ENCODE assay signal across 17 cellular contexts in the genomic region with DNA sequence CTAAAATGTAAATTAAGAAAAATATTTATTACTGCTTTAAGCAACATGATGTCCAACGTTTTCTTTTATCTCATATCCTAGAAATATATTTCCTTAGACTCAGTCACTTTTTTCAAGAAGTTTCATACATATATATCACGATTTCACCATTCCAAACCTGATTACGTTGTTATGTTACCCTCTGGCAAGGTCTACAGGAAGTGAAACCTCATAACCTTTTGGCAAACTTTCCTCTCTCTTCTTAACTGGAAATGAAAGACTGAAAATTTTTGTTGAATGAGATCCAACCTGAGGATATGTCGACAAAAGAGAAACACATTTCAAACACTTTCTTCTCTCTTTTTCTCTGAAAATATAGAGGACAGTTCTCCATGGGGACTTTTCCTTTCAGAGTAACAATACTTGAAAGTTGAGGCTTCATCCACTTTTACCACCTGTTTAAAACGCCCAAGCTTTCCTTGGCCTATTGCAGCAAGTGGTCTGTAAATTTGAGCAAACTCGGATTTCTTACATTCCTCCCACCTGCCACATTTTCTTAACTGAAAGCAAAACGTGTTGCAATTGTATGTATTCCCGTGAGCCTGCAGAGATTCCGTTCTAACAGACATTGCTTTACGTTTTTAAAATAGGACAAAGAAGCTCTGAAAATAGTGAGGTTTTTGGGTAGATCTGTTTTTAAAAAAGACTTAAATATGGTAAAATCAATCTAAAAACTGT.
DNase-seq lines count a peak whose midpoint lies in the region; ATAC-seq, FAIRE-seq and TF ChIP-seq lines count a peak whose summit lies in the region.
"Had no signal": no experiment of that assay in that cellular context is flagged by ENCODE, and none has a peak within 500 bp of the region (broad histone marks: within the 10 kb centered on the region; RNA-seq: fewer than 3 reads in every experiment).

No MANE protein-coding gene starts in this region.

- CTCF ChIA-PET in MCF 10A (lab: Yijun Ruan, JAX) (interaction anchor here (0.5 to 0.7 kb wide), 2 partner anchors 13 to 142 kb away, joined by 3 read pairs; no protein-coding TSS in a partner anchor), mammary epithelial cell (lab: Charles Lee; ENCODE audit: low non-redundant PET) (no interaction called here), K562 (lab: Yijun Ruan, JAX; ENCODE audit: low intra/inter-chr PET ratio) (no interaction called here)

- WGBS in mammary epithelial cell (ENCODE audit: low coverage, missing lambda C conversion rate): 44% methylated on average over 10 of the region's 10 CpGs
- WGBS in K562 (ENCODE audit: insufficient coverage, low coverage, missing lambda C conversion rate): 0% methylated on average over 10 of the region's 10 CpGs

- no peak for TF ChIP-seq RAD21 in K562 (CRISPR knock-in tag; conservative IDR thresholded peaks at IDR 0.05 in 1 of 2, IDR thresholded peaks at IDR 0.05 in 1 of 2)

- no peaks in the 10 kb centered on the region for H3K9me3 Mint-ChIP-seq in MCF 10A (ENCODE audit: unreplicated experiment)
- H3K9me3 Mint-ChIP-seq: activated CD4-positive, alpha-beta memory T cell treated with anti-CD3 and anti-CD28 coated beads, Interleukin-2, amount 10 ng/mL, durations not matched to agents 7 days and 5 days had no signal

- no peak for TF ChIP-seq POLR2A in K562 (conservative IDR thresholded peaks at IDR 0.05)

- H3K9ac ChIP-seq in mammary epithelial cell (ENCODE audit: insufficient read depth, low read length): no peak overlapping the region
- no peak overlapping the region for H3K9ac ChIP-seq in K562 (ENCODE audit: insufficient read depth in 1 of 2, low read depth in 2 of 2, low read length in 2 of 2)
- H3K9ac ChIP-seq in keratinocyte (ENCODE audit: control insufficient read depth, extremely low read depth, insufficient read depth, low read length): no peak overlapping the region
- H3K9ac ChIP-seq in subcutaneous abdominal adipose tissue (ENCODE audit: low read length in 5 of 5): peak overlapping the region in 1 of 5 donors; percentile 28

- H3K4me2 ChIP-seq in mammary epithelial cell (ENCODE audit: insufficient read depth, low read depth, low read length): no peak overlapping the region
- H3K4me2 ChIP-seq in K562 (ENCODE audit: insufficient read depth, low read length): no peak overlapping the region
- no peak overlapping the region for H3K4me2 ChIP-seq in keratinocyte (ENCODE audit: control insufficient read depth, extremely low read depth, insufficient read depth, low read depth, low read length)
- H3K4me2 ChIP-seq: A549 had no signal

- H3K4me3 ChIP-seq in mammary epithelial cell (replicated peaks in 1 of 3; ENCODE audit: insufficient read depth in 1 of 3, low read depth in 2 of 3, low read length in 3 of 3): no peak overlapping the region
- no peak overlapping the region for H3K4me3 ChIP-seq in K562
- H3K4me3 ChIP-seq in keratinocyte (ENCODE audit: control insufficient read depth in 2 of 3, extremely low read depth in 1 of 3, insufficient read depth in 2 of 3, low read depth in 1 of 3, low read length in 3 of 3): no peak overlapping the region
- peak overlapping the region in 4 of 5 donors; percentile 9 to 30 (median 16) for H3K4me3 ChIP-seq in subcutaneous abdominal adipose tissue (ENCODE audit: low read depth in 1 of 5, low read length in 5 of 5)
- H3K4me3 ChIP-seq: A549, HAP-1, pancreas had no signal

- H3K4me1 ChIP-seq in mammary epithelial cell (ENCODE audit: insufficient read depth, low read length) (no peaks in the 10 kb centered on the region), K562 (replicated peaks in 1 of 2; ENCODE audit: control insufficient read depth in 2 of 2, insufficient read depth in 2 of 2, low read length in 2 of 2) (no peaks in the 10 kb centered on the region), keratinocyte (ENCODE audit: control insufficient read depth, extremely low read depth, insufficient read depth, low read length) (no peaks in the 10 kb centered on the region), subcutaneous abdominal adipose tissue (ENCODE audit: control insufficient read depth in 5 of 5, insufficient read depth in 5 of 5, low read length in 5 of 5) (peaks cover 0 to 11% (median 6%) of the 10 kb centered on the region in 5 donors)
- H3K4me1 ChIP-seq: A549, HAP-1, pancreas had no signal

- TF ChIP-seq CTCF in MCF 10A (IDR thresholded peaks at IDR 0.05; ENCODE audit: unreplicated experiment): no peak
- no peak for TF ChIP-seq CTCF in mammary epithelial cell (conservative IDR thresholded peaks at IDR 0.05 in 1 of 2, IDR thresholded peaks at IDR 0.05 in 1 of 2; ENCODE audit: extremely low read depth in 1 of 2, insufficient read depth in 1 of 2, low read depth in 1 of 2, low read length in 2 of 2)
- no peak for TF ChIP-seq CTCF in K562 (IDR thresholded peaks at IDR 0.05 in 2 of 3, conservative IDR thresholded peaks at IDR 0.05 in 1 of 3; ENCODE audit: insufficient read depth in 2 of 3, low read depth in 1 of 3, low read length in 3 of 3)
- TF ChIP-seq CTCF in keratinocyte (optimal IDR thresholded peaks at IDR 0.05 in 1 of 3, IDR thresholded peaks at IDR 0.05 in 1 of 3, conservative IDR thresholded peaks at IDR 0.05 in 1 of 3; ENCODE audit: extremely low read depth in 1 of 3, insufficient read depth in 2 of 3, low read length in 3 of 3): no peak

- DNase-seq in MCF 10A (ENCODE audit: unreplicated experiment) (peak; percentile 55), mammary epithelial cell (no peak), K562 (ENCODE audit: extremely low read depth in 1 of 4, low spot score in 3 of 4) (no peak), keratinocyte (ENCODE audit: low read depth, low spot score) (no peak), RCC 7860 (ENCODE audit: low spot score) (no peak)
- DNase-seq: activated CD4-positive, alpha-beta memory T cell treated with anti-CD3 and anti-CD28 coated beads, Interleukin-2, amount 10 ng/mL, durations not matched to agents 7 days and 5 days; CD8-positive, alpha-beta memory T cell; effector memory CD4-positive, alpha-beta T cell; immature natural killer cell; NCI-H1436; pancreas; SW 1271 had no signal

- POLR2A ChIA-PET in MCF 10A (lab: Yijun Ruan, JAX): no interaction called here
- POLR2A ChIA-PET in K562 (lab: Yijun Ruan, JAX): no interaction called here

- intact Hi-C loops in MCF 10A (cut with micrococcal nuclease): no loop called here
- intact Hi-C loops in mammary epithelial cell (cut with micrococcal nuclease): no loop called here
- intact Hi-C loops in K562 (cut with micrococcal nuclease): no loop called here

- no peak for TF ChIP-seq EP300 in K562 (IDR thresholded peaks at IDR 0.05; ENCODE audit: low read length)

- no peak overlapping the region for H3K4me3 Mint-ChIP-seq in MCF 10A (ENCODE audit: unreplicated experiment)
- H3K4me3 Mint-ChIP-seq: activated CD4-positive, alpha-beta memory T cell treated with anti-CD3 and anti-CD28 coated beads, Interleukin-2, amount 10 ng/mL, durations not matched to agents 7 days and 5 days; CD8-positive, alpha-beta memory T cell; immature natural killer cell had no signal

- no peaks in the 10 kb centered on the region for H3K9me3 ChIP-seq in mammary epithelial cell (replicated peaks; ENCODE audit: insufficient read depth, low read length)
- H3K9me3 ChIP-seq in K562 (replicated peaks; ENCODE audit: control insufficient read depth, insufficient read depth, low read depth, low read length): no peaks in the 10 kb centered on the region
- H3K9me3 ChIP-seq in keratinocyte (ENCODE audit: control insufficient read depth, low read depth, low read length): no peaks in the 10 kb centered on the region
- peaks cover 0 to 5% (median 0%) of the 10 kb centered on the region in 5 donors for H3K9me3 ChIP-seq in subcutaneous abdominal adipose tissue (ENCODE audit: control insufficient read depth in 5 of 5, low read length in 5 of 5)
- H3K9me3 ChIP-seq: A549, HAP-1, pancreas had no signal

- H2AFZ ChIP-seq in mammary epithelial cell (ENCODE audit: low read depth, low read length) (no peak overlapping the region), K562 (ENCODE audit: low read depth, low read length) (no peak overlapping the region), keratinocyte (ENCODE audit: control insufficient read depth, low read length) (peak overlapping the region; percentile 12)

- H3K27ac Mint-ChIP-seq in MCF 10A (ENCODE audit: low read depth, unreplicated experiment): peak overlapping the region; percentile 71
- H3K27ac Mint-ChIP-seq: activated CD4-positive, alpha-beta memory T cell treated with anti-CD3 and anti-CD28 coated beads, Interleukin-2, amount 10 ng/mL, durations not matched to agents 7 days and 5 days; CD8-positive, alpha-beta memory T cell; immature natural killer cell had no signal

- H3K9me1 ChIP-seq in K562 (ENCODE audit: control insufficient read depth, insufficient read depth, low read length) (no peaks in the 10 kb centered on the region), keratinocyte (ENCODE audit: control insufficient read depth, extremely low read depth, insufficient read depth, low read length) (no peaks in the 10 kb centered on the region)

- no peaks in the 10 kb centered on the region for H3K4me1 Mint-ChIP-seq in MCF 10A (ENCODE audit: insufficient read depth, unreplicated experiment)
- H3K4me1 Mint-ChIP-seq: activated CD4-positive, alpha-beta memory T cell treated with anti-CD3 and anti-CD28 coated beads, Interleukin-2, amount 10 ng/mL, durations not matched to agents 7 days and 5 days; CD8-positive, alpha-beta memory T cell; immature natural killer cell had no signal

- no peaks in the 10 kb centered on the region for H3K36me3 Mint-ChIP-seq in MCF 10A (ENCODE audit: insufficient read depth, unreplicated experiment)
- H3K36me3 Mint-ChIP-seq: CD8-positive, alpha-beta memory T cell; immature natural killer cell had no signal

- ATAC-seq in K562: no peak
- no peak for ATAC-seq in HG03342 (IDR thresholded peaks at IDR 0.05; ENCODE audit: unreplicated experiment)
- no peak for ATAC-seq in HG02973 (IDR thresholded peaks at IDR 0.05; ENCODE audit: unreplicated experiment)
- ATAC-seq: A549 had no signal

- in situ Hi-C loops in mammary epithelial cell (cut with MboI; ENCODE audit: low sequenced_read_pairs in 2 of 2) (no loop called here), K562 (cut with MboI) (no loop called here)

- H3K79me2 ChIP-seq in mammary epithelial cell (ENCODE audit: insufficient read depth, low read length) (no peaks in the 10 kb centered on the region), K562 (ENCODE audit: control insufficient read depth, insufficient read depth, low read length) (no peaks in the 10 kb centered on the region), keratinocyte (ENCODE audit: control insufficient read depth, insufficient read depth, low read length) (no peaks in the 10 kb centered on the region)

- no peaks in the 10 kb centered on the region for H3K27me3 ChIP-seq in mammary epithelial cell (ENCODE audit: insufficient read depth, low read length)
- H3K27me3 ChIP-seq in K562 (ENCODE audit: control insufficient read depth in 2 of 2, insufficient read depth in 2 of 2, low read length in 2 of 2): no peaks in the 10 kb centered on the region
- no peaks in the 10 kb centered on the region for H3K27me3 ChIP-seq in keratinocyte (ENCODE audit: control insufficient read depth, extremely low read depth, insufficient read depth, low read length)
- no peaks in the 10 kb centered on the region for H3K27me3 ChIP-seq in subcutaneous abdominal adipose tissue (ENCODE audit: control insufficient read depth in 5 of 5, insufficient read depth in 4 of 5, low read length in 5 of 5)
- H3K27me3 ChIP-seq: pancreas had no signal

- H3K27ac ChIP-seq in mammary epithelial cell (ENCODE audit: insufficient read depth, low read depth, low read length) (no peak overlapping the region), K562 (ENCODE audit: extremely low read depth, low read depth, low read length) (no peak overlapping the region), keratinocyte (ENCODE audit: control insufficient read depth, insufficient read depth, low read length) (no peak overlapping the region), subcutaneous abdominal adipose tissue (ENCODE audit: low read depth, low read length) (peak overlapping the region; percentile 18)
- H3K27ac ChIP-seq: A549, pancreas had no signal

- BruUV-seq in MCF 10A (replicated peaks; lab: Mats Ljungman, UMichigan): no TSS peak
- BruUV-seq in mammary epithelial cell (replicated peaks; lab: Mats Ljungman, UMichigan): no TSS peak
- BruUV-seq in K562 (replicated peaks; lab: Mats Ljungman, UMichigan): no TSS peak

- H4K20me1 ChIP-seq in mammary epithelial cell (ENCODE audit: insufficient read depth, low read length) (no peaks in the 10 kb centered on the region), K562 (replicated peaks; ENCODE audit: control insufficient read depth, insufficient read depth, low read length) (no peaks in the 10 kb centered on the region), keratinocyte (ENCODE audit: control insufficient read depth, extremely low read depth, insufficient read depth, low read length) (no peaks in the 10 kb centered on the region)

- dilution Hi-C loops in mammary epithelial cell (cut with HindIII; ENCODE audit: low sequenced_read_pairs) (no loop called here), keratinocyte (cut with MboI; ENCODE audit: extremely low pct_ligation_motif_present, low sequenced_read_pairs) (no loop called here)

- H3K27me3 Mint-ChIP-seq in MCF 10A (ENCODE audit: insufficient read depth, unreplicated experiment): no peaks in the 10 kb centered on the region
- H3K27me3 Mint-ChIP-seq: activated CD4-positive, alpha-beta memory T cell treated with anti-CD3 and anti-CD28 coated beads, Interleukin-2, amount 10 ng/mL, durations not matched to agents 7 days and 5 days; CD8-positive, alpha-beta memory T cell had no signal

- FAIRE-seq in K562 (lab: Jason Lieb, UNC) (no peak), keratinocyte (lab: Jason Lieb, UNC) (no peak), RCC 7860 (lab: Jason Lieb, UNC) (no peak)
- FAIRE-seq: A549, pancreas had no signal

- H3K36me3 ChIP-seq in mammary epithelial cell (ENCODE audit: insufficient read depth, low read length) (no peaks in the 10 kb centered on the region), K562 (ENCODE audit: control insufficient read depth, insufficient read depth, low read length) (no peaks in the 10 kb centered on the region), keratinocyte (ENCODE audit: control insufficient read depth in 2 of 2, extremely low read depth in 1 of 2, insufficient read depth in 2 of 2, low read length in 2 of 2) (no peaks in the 10 kb centered on the region), subcutaneous abdominal adipose tissue (ENCODE audit: control insufficient read depth in 5 of 5, insufficient read depth in 5 of 5, low read length in 5 of 5) (no peaks in the 10 kb centered on the region)
- H3K36me3 ChIP-seq: HAP-1, pancreas had no signal

Comparison
In these comparisons a context has a peak if more than half of its experiments do, and no peak if none do; other contexts are left out.
1. H3K4me3 ChIP-seq: peak in subcutaneous abdominal adipose tissue (4 of 5); none in mammary epithelial cell (0 of 3), K562 (single experiment) and keratinocyte (0 of 3).